ENCODE assay signal across 10 cellular contexts in genomic region chr6:16338577-16339262, GRCh38.
DNase-seq lines count a peak whose midpoint lies in the region; ATAC-seq, FAIRE-seq and TF ChIP-seq lines count a peak whose summit lies in the region.
"Had no signal": no experiment of that assay in that cellular context is flagged by ENCODE, and none has a peak within 500 bp of the region (broad histone marks: within the 10 kb centered on the region; RNA-seq: fewer than 3 reads in every experiment).

No MANE protein-coding gene starts in this region.

- H4K20me1 ChIP-seq in OCI-LY7 (ENCODE audit: insufficient read depth, low read length): no peaks in the 10 kb centered on the region
- no peaks in the 10 kb centered on the region for H4K20me1 ChIP-seq in endothelial cell of umbilical vein (replicated peaks; ENCODE audit: control insufficient read depth, extremely low read depth, insufficient read depth, low read length)
- H4K20me1 ChIP-seq in neural cell (ENCODE audit: insufficient read depth): no peaks in the 10 kb centered on the region

- peak; percentile 29 for TF ChIP-seq POLR2A in endothelial cell of umbilical vein (IDR thresholded peaks at IDR 0.05; ENCODE audit: low read depth, low read length)

- no peak for TF ChIP-seq EP300 in neural cell (conservative IDR thresholded peaks at IDR 0.05; ENCODE audit: poor library complexity, severe bottlenecking)

- H3K79me2 ChIP-seq in OCI-LY7 (ENCODE audit: insufficient read depth, low read depth, low read length) (no peaks in the 10 kb centered on the region), endothelial cell of umbilical vein (ENCODE audit: control insufficient read depth, insufficient read depth, low read length) (no peaks in the 10 kb centered on the region), neural cell (replicated peaks; ENCODE audit: insufficient read depth, low read length) (no peaks in the 10 kb centered on the region)

- CTCF ChIA-PET in OCI-LY7 (lab: Charles Lee; ENCODE audit: unreplicated experiment): no interaction called here
- CTCF ChIA-PET in endothelial cell of umbilical vein (lab: Charles Lee): interaction anchor here (0.6 to 3.2 kb wide), 29 partner anchors 9 to 748 kb away, joined by 3 to 19 read pairs (median 5); partner anchors contain the start of gene ATXN1

- no peaks in the 10 kb centered on the region for H3K27me3 ChIP-seq in endothelial cell of umbilical vein (ENCODE audit: control insufficient read depth in 2 of 2, insufficient read depth in 2 of 2, low read length in 2 of 2)
- H3K27me3 ChIP-seq in neural cell (ENCODE audit: insufficient read depth, low read depth, low read length): no peaks in the 10 kb centered on the region

- no peaks in the 10 kb centered on the region for H3K9me2 ChIP-seq in OCI-LY7 (ENCODE audit: insufficient read depth, low read length)
- no peaks in the 10 kb centered on the region for H3K9me2 ChIP-seq in neural cell (ENCODE audit: insufficient read depth, low read length)

- H3K9me3 ChIP-seq in OCI-LY7 (ENCODE audit: low read length): no peaks in the 10 kb centered on the region
- no peaks in the 10 kb centered on the region for H3K9me3 ChIP-seq in endothelial cell of umbilical vein (replicated peaks; ENCODE audit: control insufficient read depth, insufficient read depth, low read length)
- H3K9me3 ChIP-seq in neural cell (ENCODE audit: low read length): no peaks in the 10 kb centered on the region

- H3K4me1 ChIP-seq in OCI-LY7 (ENCODE audit: insufficient read depth, low read length, poor library complexity, severe bottlenecking) (no peaks in the 10 kb centered on the region), endothelial cell of umbilical vein (ENCODE audit: control insufficient read depth, extremely low read depth, insufficient read depth, low read length) (peaks cover 33% of the 10 kb centered on the region)

- BruUV-seq in OCI-LY7 (replicated peaks; lab: Mats Ljungman, UMichigan) (no TSS peak), endothelial cell of umbilical vein (replicated peaks; lab: Mats Ljungman, UMichigan) (no TSS peak)

- H2AFZ ChIP-seq in OCI-LY7 (ENCODE audit: low read length) (no peak overlapping the region), endothelial cell of umbilical vein (ENCODE audit: low read depth, low read length) (peak overlapping the region; percentile 3), neural cell (ENCODE audit: low read depth, low read length) (no peak overlapping the region)

- POLR2A ChIA-PET in OCI-LY7 (lab: Charles Lee) (interaction anchor here (0.7 kb wide), 1 partner anchor 14 kb away, joined by 3 read pairs; no protein-coding TSS in a partner anchor), endothelial cell of umbilical vein (lab: Charles Lee) (interaction anchor here (1.1 kb wide), 1 partner anchor 421 kb away, joined by 4 read pairs; no protein-coding TSS in a partner anchor)

- peak overlapping the region; percentile 10 for H3K9ac ChIP-seq in endothelial cell of umbilical vein (replicated peaks; ENCODE audit: extremely low read depth, insufficient read depth, low read length)
- no peak overlapping the region for H3K9ac ChIP-seq in neural cell (ENCODE audit: low read length)
- H3K9ac ChIP-seq: KMS-11 had no signal

- H3K27ac ChIP-seq in OCI-LY7 (ENCODE audit: low read depth, low read length, poor library complexity, severe bottlenecking) (no peak overlapping the region), endothelial cell of umbilical vein (ENCODE audit: insufficient read depth, low read depth, low read length) (peak overlapping the region; percentile 79), neural cell (ENCODE audit: low read length) (no peak overlapping the region)
- H3K27ac ChIP-seq: KMS-11 had no signal

- TF ChIP-seq RAD21 in neural cell (conservative IDR thresholded peaks at IDR 0.05): no peak

- dilution Hi-C loops in endothelial cell of umbilical vein (cut with MboI; ENCODE audit: extremely low pct_ligation_motif_present, low sequenced_read_pairs): no loop called here

- ATAC-seq in HG02642 (IDR thresholded peaks at IDR 0.05; ENCODE audit: poor library complexity, unreplicated experiment) (no peak), GM18909 (IDR thresholded peaks at IDR 0.05; ENCODE audit: poor library complexity, unreplicated experiment) (no peak)

- TF ChIP-seq CTCF in OCI-LY7 (conservative IDR thresholded peaks at IDR 0.05; ENCODE audit: low read length): peak; percentile 31; the same call in 1 of the 2 replicates
- TF ChIP-seq CTCF in endothelial cell of umbilical vein (IDR thresholded peaks at IDR 0.05; ENCODE audit: extremely low read depth in 1 of 2, insufficient read depth in 1 of 2, low read depth in 1 of 2, low read length in 2 of 2): peak; percentile 81 to 84
- peak; percentile 29 for TF ChIP-seq CTCF in neural cell (IDR thresholded peaks at IDR 0.05; ENCODE audit: poor library complexity, severe bottlenecking)

- intact Hi-C loops in OCI-LY7 (cut with micrococcal nuclease; ENCODE audit: unreplicated experiment): no loop called here
- intact Hi-C loops in endothelial cell of umbilical vein (cut with micrococcal nuclease): loop anchor here (1.0 to 5.0 kb wide), 3 partner anchors 71 to 423 kb away; partner anchors contain the start of gene ATXN1

- DNase-seq in GM04503 (ENCODE audit: low read depth) (peak; percentile 99), OCI-LY7 (ENCODE audit: low spot score) (no peak), endothelial cell of umbilical vein (ENCODE audit: low read depth, low spot score) (peak; percentile 98), NCI-H1048 (lab: John Stamatoyannopoulos, UW) (no peak)
- no peak for DNase-seq in effector CD8-positive, alpha-beta T cell (lab: John Stamatoyannopoulos, UW)

- H3K4me2 ChIP-seq in OCI-LY7 (ENCODE audit: low read length): no peak overlapping the region
- peak overlapping the region; percentile 19 for H3K4me2 ChIP-seq in endothelial cell of umbilical vein (ENCODE audit: insufficient read depth, low read length)
- no peak overlapping the region for H3K4me2 ChIP-seq in neural cell (ENCODE audit: low read length)
- H3K4me2 ChIP-seq: KMS-11 had no signal

- H3K36me3 ChIP-seq in OCI-LY7 (ENCODE audit: insufficient read depth, low read length) (no peaks in the 10 kb centered on the region), endothelial cell of umbilical vein (ENCODE audit: control insufficient read depth in 2 of 2, extremely low read depth in 1 of 2, insufficient read depth in 2 of 2, low read length in 2 of 2) (no peaks in the 10 kb centered on the region), neural cell (ENCODE audit: insufficient read depth, low read length) (no peaks in the 10 kb centered on the region)

- no peak overlapping the region for H3K4me3 ChIP-seq in OCI-LY7 (ENCODE audit: low read depth, low read length, poor library complexity, severe bottlenecking)
- H3K4me3 ChIP-seq in endothelial cell of umbilical vein (replicated peaks in 1 of 3; ENCODE audit: insufficient read depth in 1 of 3, low read depth in 1 of 3, low read length in 3 of 3): no peak overlapping the region
- no peak overlapping the region for H3K4me3 ChIP-seq in neural cell (ENCODE audit: low read length)

- no peaks in the 10 kb centered on the region for H3K9me1 ChIP-seq in endothelial cell of umbilical vein (replicated peaks; ENCODE audit: control insufficient read depth, extremely low read depth, insufficient read depth, low read length)

- FAIRE-seq in endothelial cell of umbilical vein (lab: Jason Lieb, UNC): peak; percentile 97
- FAIRE-seq: islet of Langerhans had no signal

- no peaks in the 10 kb centered on the region for H3F3A ChIP-seq in neural cell (ENCODE audit: insufficient read depth, low read length, poor library complexity, severe bottlenecking)

TF ChIP-seq in endothelial cell of umbilical vein, 7 proteins besides CTCF, POLR2A, EP300 and RAD21:
- TF ChIP-seq JUN (IDR thresholded peaks at IDR 0.05; ENCODE audit: borderline replicate concordance, insufficient read depth, insufficient read length, low read depth) (peak; percentile 72), MYC (IDR thresholded peaks at IDR 0.05; ENCODE audit: low read depth, low read length) (peak; percentile 92), MAX (IDR thresholded peaks at IDR 0.05; ENCODE audit: insufficient read depth, insufficient read length) (peak; percentile 47), FOS (IDR thresholded peaks at IDR 0.05; ENCODE audit: borderline replicate concordance, insufficient read depth, low read length) (peak; percentile 84), GATA2 (IDR thresholded peaks at IDR 0.05; ENCODE audit: insufficient read depth, insufficient read length, low read depth, low read length) (no peak), POLR2AphosphoS5 (IDR thresholded peaks at IDR 0.05; ENCODE audit: insufficient read depth, low read depth, low read length) (peak; percentile 87), EZH2 (IDR thresholded peaks at IDR 0.05; ENCODE audit: borderline replicate concordance, low read depth, low read length, severe bottlenecking) (no peak)

TF ChIP-seq in neural cell, 6 proteins besides CTCF, POLR2A, EP300 and RAD21:
- TF ChIP-seq TAF1 (IDR thresholded peaks at IDR 0.05; ENCODE audit: low read depth) (no peak), REST (IDR thresholded peaks at IDR 0.05; ENCODE audit: borderline replicate concordance) (peak; percentile 62), SMC3 (conservative IDR thresholded peaks at IDR 0.05; ENCODE audit: poor library complexity) (peak; percentile 22)

Comparison
In these comparisons a context has a peak if more than half of its experiments do, and no peak if none do; other contexts are left out.
1. DNase-seq: peak in GM04503 (single experiment) and endothelial cell of umbilical vein (single experiment); none in OCI-LY7 (single experiment), effector CD8-positive, alpha-beta T cell (single experiment) and NCI-H1048 (single experiment).
2. CTCF ChIP-seq: peak in every context shown above with its lines; median percentile 82 in endothelial cell of umbilical vein; 31 in OCI-LY7; 29 in neural cell.